16 cellular contexts compared by ENCODE assay signal in the genomic region with DNA sequence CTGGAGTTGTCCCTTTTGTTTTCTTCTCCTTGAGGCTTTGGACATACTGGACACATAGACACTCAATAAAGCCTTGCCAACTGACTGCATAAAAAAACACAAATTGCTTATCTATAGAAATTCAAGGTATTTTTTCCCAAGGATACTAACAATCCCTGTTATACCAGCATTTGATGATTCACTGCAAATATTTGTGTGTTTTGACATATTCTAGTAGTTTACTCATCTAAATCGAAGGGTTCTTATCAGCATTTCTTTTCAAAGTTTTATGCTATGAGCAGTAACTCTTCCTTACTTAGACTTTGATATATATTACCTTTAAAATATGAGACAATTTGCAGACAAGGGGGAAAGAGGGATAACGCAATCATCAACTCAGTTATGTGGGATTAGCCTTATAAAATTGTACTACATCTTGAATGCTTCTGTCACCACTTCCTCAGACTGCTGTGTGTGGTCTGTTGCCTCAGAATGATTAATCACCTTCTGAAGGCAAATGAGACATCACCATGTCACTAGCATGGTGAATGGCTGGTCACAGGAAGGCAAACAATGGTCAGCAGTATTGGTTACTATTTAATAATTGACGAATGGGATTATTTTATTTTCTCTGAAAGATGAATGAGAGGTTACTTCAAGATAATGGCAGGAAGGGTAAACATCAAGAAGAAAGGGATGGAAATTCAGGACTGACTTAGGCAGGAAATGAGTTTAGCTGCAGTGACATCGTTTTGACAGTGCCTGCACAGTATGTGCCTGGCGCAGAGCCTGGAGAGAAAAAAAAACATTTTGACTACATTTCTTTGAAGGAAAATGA.
DNase-seq lines count a peak whose midpoint lies in the region; ATAC-seq and TF ChIP-seq lines count a peak whose summit lies in the region.
"Had no signal": no experiment of that assay in that cellular context is flagged by ENCODE, and none has a peak within 500 bp of the region (broad histone marks: within the 10 kb centered on the region; RNA-seq: fewer than 3 reads in every experiment).

No MANE protein-coding gene starts in this region.

- no peak overlapping the region for H3K4me3 Mint-ChIP-seq in progenitor cell of endocrine pancreas (ENCODE audit: low read depth)
- H3K4me3 Mint-ChIP-seq in stimulated activated effector memory CD8-positive, alpha-beta T cell treated with anti-CD3 and anti-CD28 coated beads, Interleukin-12 subunit alpha, Interleukin-12 subunit beta, amount 100 ng/mL, for 72 hours = no peak overlapping the region
- H3K4me3 Mint-ChIP-seq: activated T-helper 17 cell treated with anti-CD3 and anti-CD28 coated beads, Interleukin-2, amount 50 U/mL, for 72 hours; CD8-positive, alpha-beta memory T cell; endodermal cell; nephron progenitor cell; T-helper 2 cell treated with Interferon-gamma antibody and Interleukin-4, amounts not matched to agents 5 μg/mL and 100 μg/mL, for 36 hours had no signal

- no peak for TF ChIP-seq CTCF in cardiac fibroblast (IDR thresholded peaks at IDR 0.05; ENCODE audit: low read depth, low read length)
- TF ChIP-seq CTCF in progenitor cell of endocrine pancreas (IDR thresholded peaks at IDR 0.05; ENCODE audit: unreplicated experiment) = no peak
- TF ChIP-seq CTCF in mucosa of descending colon (IDR thresholded peaks at IDR 0.05) = no peak

- no peaks in the 10 kb centered on the region for H3K4me1 ChIP-seq in mucosa of descending colon (ENCODE audit: low read depth)
- H3K4me1 ChIP-seq: body of pancreas, Peyer's patch had no signal

- intact Hi-C loops in mucosa of descending colon (cut with DNase I, micrococcal nuclease) = no loop called here

- ATAC-seq in mucosa of descending colon = no peak
- no peak for ATAC-seq in stimulated activated effector memory CD8-positive, alpha-beta T cell treated with anti-CD3 and anti-CD28 coated beads, Interleukin-12 subunit alpha, Interleukin-12 subunit beta, amount 100 ng/mL, for 72 hours
- no peak for ATAC-seq in GM19452 (IDR thresholded peaks at IDR 0.05; ENCODE audit: unreplicated experiment)
- ATAC-seq: activated T-helper 17 cell treated with anti-CD3 and anti-CD28 coated beads, Interleukin-2, amount 50 U/mL, for 72 hours; body of pancreas; left ventricle myocardium superior had no signal

- H3K36me3 ChIP-seq in mucosa of descending colon (ENCODE audit: low read depth) = no peaks in the 10 kb centered on the region
- H3K36me3 ChIP-seq: Peyer's patch had no signal

- no peaks in the 10 kb centered on the region for H3K9me3 ChIP-seq in mucosa of descending colon
- H3K9me3 ChIP-seq: body of pancreas, Peyer's patch had no signal

- H3K27ac Mint-ChIP-seq in progenitor cell of endocrine pancreas = peak overlapping the region; percentile 1
- no peak overlapping the region for H3K27ac Mint-ChIP-seq in stimulated activated effector memory CD8-positive, alpha-beta T cell treated with anti-CD3 and anti-CD28 coated beads, Interleukin-12 subunit alpha, Interleukin-12 subunit beta, amount 100 ng/mL, for 72 hours
- H3K27ac Mint-ChIP-seq: activated T-helper 17 cell treated with anti-CD3 and anti-CD28 coated beads, Interleukin-2, amount 50 U/mL, for 72 hours; CD8-positive, alpha-beta memory T cell; endodermal cell; nephron progenitor cell; T-helper 2 cell treated with Interferon-gamma antibody and Interleukin-4, amounts not matched to agents 5 μg/mL and 100 μg/mL, for 36 hours had no signal

- H3K4me3 ChIP-seq in cardiac fibroblast (replicated peaks in 1 of 2; ENCODE audit: low read depth in 2 of 2, low read length in 2 of 2) (no peak overlapping the region), mucosa of descending colon (no peak overlapping the region)
- H3K4me3 ChIP-seq: body of pancreas, Peyer's patch had no signal

- H3K27me3 Mint-ChIP-seq in progenitor cell of endocrine pancreas = no peaks in the 10 kb centered on the region
- H3K27me3 Mint-ChIP-seq: activated T-helper 17 cell treated with anti-CD3 and anti-CD28 coated beads, Interleukin-2, amount 50 U/mL, for 72 hours; CD8-positive, alpha-beta memory T cell had no signal

- H3K9me3 Mint-ChIP-seq in progenitor cell of endocrine pancreas (ENCODE audit: low read depth) = peaks cover 7% of the 10 kb centered on the region
- no peaks in the 10 kb centered on the region for H3K9me3 Mint-ChIP-seq in stimulated activated effector memory CD8-positive, alpha-beta T cell treated with anti-CD3 and anti-CD28 coated beads, Interleukin-12 subunit alpha, Interleukin-12 subunit beta, amount 100 ng/mL, for 72 hours
- H3K9me3 Mint-ChIP-seq: activated T-helper 17 cell treated with anti-CD3 and anti-CD28 coated beads, Interleukin-2, amount 50 U/mL, for 72 hours; T-helper 2 cell treated with Interferon-gamma antibody and Interleukin-4, amounts not matched to agents 5 μg/mL and 100 μg/mL, for 36 hours had no signal

- no peaks in the 10 kb centered on the region for H3K36me3 Mint-ChIP-seq in progenitor cell of endocrine pancreas (ENCODE audit: insufficient read depth)
- H3K36me3 Mint-ChIP-seq in stimulated activated effector memory CD8-positive, alpha-beta T cell treated with anti-CD3 and anti-CD28 coated beads, Interleukin-12 subunit alpha, Interleukin-12 subunit beta, amount 100 ng/mL, for 72 hours = no peaks in the 10 kb centered on the region
- H3K36me3 Mint-ChIP-seq: CD8-positive, alpha-beta memory T cell had no signal

- peak; percentile 2 for DNase-seq in GM03348 (ENCODE audit: low spot score)
- peak; percentile 73 for DNase-seq in NCI-H146 treated with DMSO at 0.1 percent for 48 hours (lab: John Stamatoyannopoulos, UW; ENCODE audit: unreplicated experiment)
- peak; percentile 7 to 80 for DNase-seq in cardiac fibroblast (ENCODE audit: low read depth in 2 of 2)
- no peak for DNase-seq in progenitor cell of endocrine pancreas (ENCODE audit: low spot score, unreplicated experiment)
- DNase-seq in mucosa of descending colon = no peak
- DNase-seq in stimulated activated effector memory CD8-positive, alpha-beta T cell treated with anti-CD3 and anti-CD28 coated beads, Interleukin-12 subunit alpha, Interleukin-12 subunit beta, amount 100 ng/mL, for 72 hours (ENCODE audit: low spot score in 2 of 2) = no peak
- DNase-seq: activated CD4-positive, alpha-beta T cell treated with anti-CD3 and anti-CD28 coated beads, Interleukin-2, amount 50 U/mL, for 4 hours; body of pancreas; CD8-positive, alpha-beta memory T cell; endodermal cell; left ventricle myocardium superior; nephron progenitor cell; Peyer's patch had no signal

- H3K4me1 Mint-ChIP-seq in progenitor cell of endocrine pancreas (ENCODE audit: low read depth) = peaks cover 20% of the 10 kb centered on the region
- no peaks in the 10 kb centered on the region for H3K4me1 Mint-ChIP-seq in stimulated activated effector memory CD8-positive, alpha-beta T cell treated with anti-CD3 and anti-CD28 coated beads, Interleukin-12 subunit alpha, Interleukin-12 subunit beta, amount 100 ng/mL, for 72 hours
- H3K4me1 Mint-ChIP-seq: activated T-helper 17 cell treated with anti-CD3 and anti-CD28 coated beads, Interleukin-2, amount 50 U/mL, for 72 hours; CD8-positive, alpha-beta memory T cell had no signal

Comparison
In these comparisons a context has a peak if more than half of its experiments do, and no peak if none do; other contexts are left out.
1. DNase-seq: peak in GM03348 (single experiment), NCI-H146 treated with DMSO at 0.1 percent for 48 hours (single experiment) and cardiac fibroblast (2 of 2); none in progenitor cell of endocrine pancreas (single experiment), mucosa of descending colon (0 of 3) and stimulated activated effector memory CD8-positive, alpha-beta T cell treated with anti-CD3 and anti-CD28 coated beads, Interleukin-12 subunit alpha, Interleukin-12 subunit beta, amount 100 ng/mL, for 72 hours (0 of 2).